Comparison of ENCODE assay signal across 12 cellular contexts in the genomic region with DNA sequence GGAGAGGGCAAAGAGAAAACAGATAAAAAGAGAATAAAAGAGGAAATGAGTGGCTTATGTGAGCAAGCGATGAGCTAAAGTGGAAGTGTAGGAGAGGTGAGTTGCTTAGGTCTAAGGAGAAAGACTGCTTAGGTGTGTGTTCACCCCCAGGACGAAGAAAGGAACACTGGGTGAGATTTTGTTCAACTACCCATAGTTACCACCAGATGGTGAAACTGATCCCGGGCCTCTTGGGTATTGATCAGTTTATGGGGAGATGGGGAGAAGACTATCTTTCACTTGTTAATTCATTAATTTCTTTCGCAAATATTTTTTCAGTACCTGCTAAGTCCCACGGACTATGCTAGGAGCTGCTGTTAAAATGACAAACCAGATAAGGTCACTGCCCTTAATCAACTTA. TPM values are rescaled to one million over a fixed set of nuclear protein-coding genes. Genes with fewer than 3 reads are reported as not detected.
DNase-seq lines count a peak whose midpoint lies in the region; ATAC-seq and TF ChIP-seq lines count a peak whose summit lies in the region.
"Had no signal": no experiment of that assay in that cellular context is flagged by ENCODE, and none has a peak within 500 bp of the region (broad histone marks: within the 10 kb centered on the region; RNA-seq: fewer than 3 reads in every experiment).

No MANE protein-coding gene starts in this region.

- H3K4me1 Mint-ChIP-seq in T-cell, result peaks cover 24 to 31% (median 30%) of the 10 kb centered on the region in 3 donors

- no peaks in the 10 kb centered on the region for H3K9me3 Mint-ChIP-seq in T-cell

- peak overlapping the region; percentile 12 for H2AFZ ChIP-seq in ACC112 (ENCODE audit: low read length, unreplicated experiment)

- CTCF ChIA-PET in T-cell (lab: Charles Lee), result interaction anchor here in 1 of 2 donors (1.0 kb wide), 1 partner anchor 127 kb away, joined by 4 read pairs; no protein-coding TSS in a partner anchor

- H3K36me3 ChIP-seq in ACC112 (ENCODE audit: insufficient read depth, low read length), result no peaks in the 10 kb centered on the region
- no peaks in the 10 kb centered on the region for H3K36me3 ChIP-seq in iPS DF 6.9 (ENCODE audit: control insufficient read depth, insufficient read depth, low read length)
- H3K36me3 ChIP-seq in thyroid gland, result no peaks in the 10 kb centered on the region
- H3K36me3 ChIP-seq: SJSA1 had no signal

- DNase-seq in ELR (ENCODE audit: low read depth) (peak; percentile 18), T-cell (no peak), iPS DF 6.9 (ENCODE audit: low read depth, low spot score) (peak; percentile 4), thyroid gland (no peak), cerebellar cortex (ENCODE audit: low spot score) (no peak)
- DNase-seq in activated effector memory CD4-positive, alpha-beta T cell treated with anti-CD3 and anti-CD28 coated beads, Interleukin-2, amount 50 U/mL, for 16 hours, result no peak
- DNase-seq: activated CD8-positive, alpha-beta memory T cell treated with anti-CD3 and anti-CD28 coated beads, Interleukin-2, amount 50 U/mL, for 4 hours; NCI-H2081; nucleus accumbens had no signal

- no peak for TF ChIP-seq POLR2A in thyroid gland (IDR thresholded peaks at IDR 0.05)

- 0 out of 2 replicates have a peak overlapping the region, but pooled peaks have one; percentile 93 for H3K27ac ChIP-seq in ACC112 (ENCODE audit: low read depth, low read length)
- H3K27ac ChIP-seq in iPS DF 6.9 (ENCODE audit: low read length), result no peak overlapping the region
- no peak overlapping the region for H3K27ac ChIP-seq in thyroid gland

- H3K79me2 ChIP-seq in ACC112 (ENCODE audit: control insufficient read depth, insufficient read depth, low read length, unreplicated experiment), result no peaks in the 10 kb centered on the region

- H3K36me3 Mint-ChIP-seq in T-cell, result no peaks in the 10 kb centered on the region

- H3K4me3 Mint-ChIP-seq in T-cell, result peak overlapping the region; percentile 29 to 61 (median 55)

- H3K4me1 ChIP-seq in ACC112 (ENCODE audit: control insufficient read depth, insufficient read depth, low read length, unreplicated experiment) (peaks cover 34% of the 10 kb centered on the region), iPS DF 6.9 (ENCODE audit: control insufficient read depth, insufficient read depth, low read length) (no peaks in the 10 kb centered on the region; the same call in 1 of the 2 replicates), thyroid gland (peaks cover 0 to 6% of the 10 kb centered on the region in 2 donors)

- H3K4me3 ChIP-seq in ACC112 (ENCODE audit: low read depth, low read length) (peak overlapping the region; percentile 17), iPS DF 6.9 (ENCODE audit: low read length) (no peak overlapping the region), thyroid gland (replicated peaks in 1 of 3) (no peak overlapping the region)

- POLR2A ChIA-PET in T-cell (lab: Charles Lee), result no interaction called here

- WGBS in iPS DF 6.9 (ENCODE audit: insufficient coverage, insufficient read length), result no CpG with 5 or more reads among the region's 5 CpGs
- WGBS in thyroid gland, 2 donors, result 88 to 90% methylated on average over 5 of the region's 5 CpGs

- no peaks in the 10 kb centered on the region for H3K27me3 ChIP-seq in ACC112 (ENCODE audit: insufficient read depth, low read length)
- no peaks in the 10 kb centered on the region for H3K27me3 ChIP-seq in iPS DF 6.9 (ENCODE audit: control insufficient read depth, insufficient read depth, low read length)
- no peaks in the 10 kb centered on the region for H3K27me3 ChIP-seq in thyroid gland
- H3K27me3 ChIP-seq: SJSA1 had no signal

- ATAC-seq in T-cell (replicated peaks in 1 of 4), result no peak
- no peak for ATAC-seq in HG02763 (IDR thresholded peaks at IDR 0.05; ENCODE audit: unreplicated experiment)

- no peaks in the 10 kb centered on the region for H3K27me3 Mint-ChIP-seq in T-cell

- intact Hi-C loops in thyroid gland (cut with DNase I), result no loop called here

- peak overlapping the region; percentile 60 to 81 for H3K27ac Mint-ChIP-seq in T-cell

- TF ChIP-seq CTCF in thyroid gland (IDR thresholded peaks at IDR 0.05), result no peak

- no peaks in the 10 kb centered on the region for H3K9me3 ChIP-seq in iPS DF 6.9 (ENCODE audit: control insufficient read depth, insufficient read depth, low read length)
- H3K9me3 ChIP-seq in thyroid gland, result no peaks in the 10 kb centered on the region
- H3K9me3 ChIP-seq: SJSA1 had no signal

RNA-seq across cellular contexts. Expression of a gene that starts 33.9 kb away (rescaled TPM):
- not detected for total RNA-seq in T-cell
- not detected for total RNA-seq in thyroid gland
- total RNA-seq: SJSA1 had no signal

Comparison
In these comparisons a context has a peak if more than half of its experiments do, and no peak if none do; other contexts are left out.
1. DNase-seq: peak in ELR (single experiment) and iPS DF 6.9 (single experiment); none in T-cell (0 of 34), thyroid gland (0 of 2), cerebellar cortex (single experiment) and activated effector memory CD4-positive, alpha-beta T cell treated with anti-CD3 and anti-CD28 coated beads, Interleukin-2, amount 50 U/mL, for 16 hours (single experiment).